ENCODE assay signal across 10 cellular contexts in genomic region chrX:53084043-53084570, GRCh38. TPM values are rescaled to one million over a fixed set of nuclear protein-coding genes. Genes with fewer than 3 reads are reported as not detected.
DNase-seq lines count a peak whose midpoint lies in the region; ATAC-seq and TF ChIP-seq lines count a peak whose summit lies in the region.
"Had no signal": no experiment of that assay in that cellular context is flagged by ENCODE, and none has a peak within 500 bp of the region (broad histone marks: within the 10 kb centered on the region; RNA-seq: fewer than 3 reads in every experiment).

No MANE protein-coding gene starts in this region.

- H3K36me3 Mint-ChIP-seq in CD4-positive, alpha-beta T cell (ENCODE audit: low read depth): peaks cover 75% of the 10 kb centered on the region
- H3K36me3 Mint-ChIP-seq in endothelial cell (ENCODE audit: low read depth, unreplicated experiment): peaks cover 17% of the 10 kb centered on the region

- H3K27me3 ChIP-seq in CD4-positive, alpha-beta T cell (ENCODE audit: control insufficient read depth, insufficient read depth, low read length): no peaks in the 10 kb centered on the region
- no peaks in the 10 kb centered on the region for H3K27me3 ChIP-seq in prostate gland (replicated peaks; ENCODE audit: insufficient read depth)

- POLR2A ChIA-PET in CD4-positive, alpha-beta T cell (lab: Charles Lee): no interaction called here
- POLR2A ChIA-PET in RWPE1 (lab: Yijun Ruan, JAX; ENCODE audit: low non-redundant PET): no interaction called here

- 42% methylated on average over 4 of the region's 4 CpGs for WGBS in prostate gland

- no peak for TF ChIP-seq CTCF in CD4-positive, alpha-beta T cell (IDR thresholded peaks at IDR 0.05)
- TF ChIP-seq CTCF in RWPE1 (conservative IDR thresholded peaks at IDR 0.05; ENCODE audit: low read depth) (no peak), endothelial cell (IDR thresholded peaks at IDR 0.05; ENCODE audit: unreplicated experiment) (no peak), prostate gland (IDR thresholded peaks at IDR 0.05) (no peak)

- H3K4me1 Mint-ChIP-seq in CD4-positive, alpha-beta T cell (ENCODE audit: low read depth): peaks cover 81% of the 10 kb centered on the region
- peaks cover 27% of the 10 kb centered on the region for H3K4me1 Mint-ChIP-seq in endothelial cell (ENCODE audit: unreplicated experiment)

- no peaks in the 10 kb centered on the region for H3K27me3 Mint-ChIP-seq in CD4-positive, alpha-beta T cell
- peaks cover 6% of the 10 kb centered on the region for H3K27me3 Mint-ChIP-seq in endothelial cell (ENCODE audit: unreplicated experiment)

- no peaks in the 10 kb centered on the region for H3K9me3 Mint-ChIP-seq in CD4-positive, alpha-beta T cell
- H3K9me3 Mint-ChIP-seq in endothelial cell (ENCODE audit: unreplicated experiment): no peaks in the 10 kb centered on the region

- H3K4me3 ChIP-seq in prostate gland: peak overlapping the region; percentile 71 to 73

- no peaks in the 10 kb centered on the region for H3K36me3 ChIP-seq in prostate gland

- ATAC-seq in CD4-positive, alpha-beta T cell (ENCODE audit: poor library complexity): no peak
- no peak for ATAC-seq in HG03460 (IDR thresholded peaks at IDR 0.05; ENCODE audit: unreplicated experiment)

- H3K27ac Mint-ChIP-seq in CD4-positive, alpha-beta T cell: peak overlapping the region; percentile 98
- peak overlapping the region; percentile 70 for H3K27ac Mint-ChIP-seq in endothelial cell (ENCODE audit: unreplicated experiment)

- intact Hi-C loops in CD4-positive, alpha-beta T cell (cut with DNase I, micrococcal nuclease): loop anchor here in 1 of 2 experiments (5.0 kb wide), 1 partner anchor 138 kb away; no protein-coding TSS in a partner anchor
- intact Hi-C loops in prostate gland (cut with DNase I): no loop called here

- CTCF ChIA-PET in CD4-positive, alpha-beta T cell (lab: Charles Lee): no interaction called here
- CTCF ChIA-PET in RWPE1 (lab: Yijun Ruan, JAX): interaction anchor here (0.6 kb wide), 1 partner anchor 179 kb away, joined by 3 read pairs; no protein-coding TSS in a partner anchor

- DNase-seq in CD4-positive, alpha-beta T cell: peak in 1 of 10 experiments; percentile 25
- DNase-seq in RWPE1 (ENCODE audit: low spot score) (no peak), endothelial cell (ENCODE audit: low spot score) (no peak), prostate gland (ENCODE audit: low spot score) (no peak), DMS79 (lab: John Stamatoyannopoulos, UW) (no peak), ureter (ENCODE audit: low spot score) (no peak), NCI-H1436 (lab: John Stamatoyannopoulos, UW) (no peak)
- DNase-seq: stimulated activated CD4-positive, alpha-beta T cell treated with anti-CD3 and anti-CD28 coated beads, Interleukin-4, amount 100 ng/mL, for 4 hours had no signal

- H3K4me3 Mint-ChIP-seq in CD4-positive, alpha-beta T cell: peak overlapping the region; percentile 95
- peak overlapping the region; percentile 84 for H3K4me3 Mint-ChIP-seq in endothelial cell (ENCODE audit: unreplicated experiment)

- H3K4me1 ChIP-seq in prostate gland (replicated peaks): no peaks in the 10 kb centered on the region

- no peak overlapping the region for H3K27ac ChIP-seq in CD4-positive, alpha-beta T cell (ENCODE audit: low read depth, low read length)
- H3K27ac ChIP-seq in RWPE1 (peak overlapping the region; percentile 34), prostate gland (peak overlapping the region; percentile 94 to 95)

- no peaks in the 10 kb centered on the region for H3K9me3 ChIP-seq in CD4-positive, alpha-beta T cell (ENCODE audit: control insufficient read depth, low read length)
- no peaks in the 10 kb centered on the region for H3K9me3 ChIP-seq in prostate gland

- TF ChIP-seq POLR2A in prostate gland (IDR thresholded peaks at IDR 0.05): no peak

RNA-seq across cellular contexts. Expression of gene TSPYL2, which starts 1.9 kb away (rescaled TPM):
- total RNA-seq in CD4-positive, alpha-beta T cell: 100 to 1,000 TPM; 428 to 461 TPM
- total RNA-seq in endothelial cell (ENCODE audit: unreplicated experiment) (27.9 TPM), prostate gland (100 to 1,000 TPM in 1 of 2 donors, 10 to 100 TPM in 1; 34.3 to 250 TPM), ureter (74.8 TPM)

RNA-seq across cellular contexts. Expression of gene KANTR, which starts 9.8 kb away (rescaled TPM):
- total RNA-seq in CD4-positive, alpha-beta T cell: 1 to 10 TPM; 6.2 to 6.8 TPM
- 10.5 TPM for total RNA-seq in endothelial cell (ENCODE audit: unreplicated experiment)
- total RNA-seq in prostate gland: 10 to 100 TPM; 11.5 to 27.9 TPM
- 34.1 TPM for total RNA-seq in ureter

RNA-seq across cellular contexts. Expression of gene GPR173, which starts 35.5 kb away (rescaled TPM):
- not detected for total RNA-seq in CD4-positive, alpha-beta T cell
- total RNA-seq in endothelial cell (ENCODE audit: unreplicated experiment): 9.4 TPM
- 1 to 10 TPM; 1.9 to 3.6 TPM for total RNA-seq in prostate gland
- total RNA-seq in ureter: 7.6 TPM
- total RNA-seq: T-helper 2 cell treated with Interferon-gamma antibody and Interleukin-4, amounts not matched to agents 100 ng/mL and 5 ng/mL, for 36 hours had no signal
